ENCODE assay signal across 9 cellular contexts in genomic region chr9:115672477-115673316, GRCh38.
DNase-seq lines count a peak whose midpoint lies in the region; ATAC-seq and TF ChIP-seq lines count a peak whose summit lies in the region.
"Had no signal": no experiment of that assay in that cellular context is flagged by ENCODE, and none has a peak within 500 bp of the region (broad histone marks: within the 10 kb centered on the region; RNA-seq: fewer than 3 reads in every experiment).

No MANE protein-coding gene starts in this region.

- DNase-seq in ELR (ENCODE audit: low read depth) (peak; percentile 99), RWPE2 (ENCODE audit: low spot score) (peak; percentile 61), fibroblast of peridontal ligament (ENCODE audit: extremely low read depth) (peak; percentile 99), C1 segment of cervical spinal cord (lab: John Stamatoyannopoulos, UW) (no peak), testis (no peak)
- DNase-seq: NCI-H187 treated with DMSO at 0.1 percent for 48 hours had no signal

- intact Hi-C loops in testis (cut with DNase I; ENCODE audit: low total_unique reads) = no loop called here

- no peak for TF ChIP-seq POLR2A in testis (IDR thresholded peaks at IDR 0.05)

- H3K36me3 ChIP-seq in RWPE2 (ENCODE audit: low read depth) (no peaks in the 10 kb centered on the region), rectal smooth muscle tissue (ENCODE audit: control insufficient read depth, insufficient read depth, low read length) (no peaks in the 10 kb centered on the region), testis (ENCODE audit: low read depth, missing control alignments) (no peaks in the 10 kb centered on the region)

- ATAC-seq in RWPE2 (ENCODE audit: low read depth) (peak; percentile 77), GM19455 (IDR thresholded peaks at IDR 0.05; ENCODE audit: unreplicated experiment) (no peak), GM18498 (IDR thresholded peaks at IDR 0.05; ENCODE audit: unreplicated experiment) (no peak)

- H3K4me3 ChIP-seq in RWPE2 (ENCODE audit: severe bottlenecking) = no peak overlapping the region
- no peak overlapping the region for H3K4me3 ChIP-seq in rectal smooth muscle tissue (ENCODE audit: low read length)
- no peak overlapping the region for H3K4me3 ChIP-seq in testis

- H3K27me3 ChIP-seq in RWPE2 (ENCODE audit: insufficient read depth, poor library complexity, severe bottlenecking) = no peaks in the 10 kb centered on the region
- H3K27me3 ChIP-seq in rectal smooth muscle tissue (ENCODE audit: control insufficient read depth, insufficient read depth, low read length) = no peaks in the 10 kb centered on the region
- no peaks in the 10 kb centered on the region for H3K27me3 ChIP-seq in testis

- H3K9me3 ChIP-seq in RWPE2 (ENCODE audit: severe bottlenecking) = peaks cover 4% of the 10 kb centered on the region
- H3K9me3 ChIP-seq in testis = no peaks in the 10 kb centered on the region

- H3K4me1 ChIP-seq in RWPE2 (ENCODE audit: insufficient read depth, poor library complexity, severe bottlenecking) (peaks cover 47% of the 10 kb centered on the region), rectal smooth muscle tissue (ENCODE audit: control insufficient read depth, insufficient read depth, low read length) (peaks cover 6% of the 10 kb centered on the region), testis (no peaks in the 10 kb centered on the region)

- WGBS in testis, 2 donors = 52 to 55% methylated on average over 7 of the region's 7 CpGs

- H3K27ac ChIP-seq in RWPE2 (ENCODE audit: poor library complexity, severe bottlenecking) (peak overlapping the region; percentile 98), rectal smooth muscle tissue (ENCODE audit: low read depth, low read length) (peak overlapping the region; percentile 57), testis (no peak overlapping the region)

- no peak overlapping the region for H3K9ac ChIP-seq in rectal smooth muscle tissue (ENCODE audit: low read length)

- peak; percentile 41 for TF ChIP-seq CTCF in RWPE2 (IDR thresholded peaks at IDR 0.05; ENCODE audit: poor library complexity, severe bottlenecking)
- TF ChIP-seq CTCF in testis (IDR thresholded peaks at IDR 0.05) = no peak

Comparison
In these comparisons a context has a peak if more than half of its experiments do, and no peak if none do; other contexts are left out.
1. DNase-seq: peak in ELR (single experiment), RWPE2 (single experiment) and fibroblast of peridontal ligament (single experiment); none in C1 segment of cervical spinal cord (0 of 14) and testis (single experiment).
2. H3K27ac ChIP-seq: peak in RWPE2 (single experiment) and rectal smooth muscle tissue (single experiment); none in testis (0 of 2).